Comparison of ENCODE assay signal across 19 cellular contexts in the genomic region with DNA sequence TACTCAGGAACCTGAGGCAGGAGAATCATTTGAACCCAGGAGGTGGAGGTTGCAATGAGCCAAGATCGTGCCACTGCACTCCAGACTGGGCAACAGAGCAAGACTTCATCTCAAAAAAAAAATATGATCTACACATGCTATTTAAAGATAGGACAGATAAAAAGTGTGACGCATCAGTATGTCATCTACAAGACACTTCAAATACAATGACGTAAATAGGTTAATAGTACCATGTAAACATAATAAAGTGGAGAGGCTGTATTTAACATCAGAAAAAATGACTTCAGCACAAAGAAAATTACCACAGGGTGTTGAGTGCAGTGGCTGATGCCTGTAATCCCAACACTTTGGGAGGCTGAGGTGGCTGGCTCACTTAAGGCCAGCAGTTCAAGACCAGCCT. TPM values are rescaled to one million over a fixed set of nuclear protein-coding genes. Genes with fewer than 3 reads are reported as not detected.
DNase-seq lines count a peak whose midpoint lies in the region; ATAC-seq, FAIRE-seq and TF ChIP-seq lines count a peak whose summit lies in the region.
"Had no signal": no experiment of that assay in that cellular context is flagged by ENCODE, and none has a peak within 500 bp of the region (broad histone marks: within the 10 kb centered on the region; RNA-seq: fewer than 3 reads in every experiment).

No MANE protein-coding gene starts in this region.

- in situ Hi-C loops in brain microvascular endothelial cell (cut with HindIII; ENCODE audit: low pct_ligation_motif_present, low sequenced_read_pairs) (no loop called here), transverse colon (cut with MboI; ENCODE audit: low pct_ligation_motif_present in 1 of 4, low pct_unique_long_range_greater_than_20kb in 1 of 4, low sequenced_read_pairs in 3 of 4) (no loop called here)

- no peak for TF ChIP-seq RAD21 in A549 (conservative IDR thresholded peaks at IDR 0.05 in 1 of 2, IDR thresholded peaks at IDR 0.05 in 1 of 2)

- TF ChIP-seq POLR2A in A549 (IDR thresholded peaks at IDR 0.05; ENCODE audit: low read length) (no peak), transverse colon (IDR thresholded peaks at IDR 0.05) (no peak)

- H3K27me3 Mint-ChIP-seq in nephron (ENCODE audit: low read depth), result peaks cover 4% of the 10 kb centered on the region

- CTCF ChIA-PET in A549 (lab: Yijun Ruan, JAX), result interaction anchor here (0.8 to 1.1 kb wide), 2 partner anchors 12 to 51 kb away, joined by 3 to 4 read pairs; no protein-coding TSS in a partner anchor

- peaks cover 9% of the 10 kb centered on the region for H3K9me3 Mint-ChIP-seq in nephron
- H3K9me3 Mint-ChIP-seq: CD8-positive, alpha-beta memory T cell had no signal

- H3K9me3 ChIP-seq in A549 (peaks cover 54% of the 10 kb centered on the region), transverse colon (no peaks in the 10 kb centered on the region)

- no peak overlapping the region for H3K4me3 ChIP-seq in A549
- no peak overlapping the region for H3K4me3 ChIP-seq in brain microvascular endothelial cell (ENCODE audit: low read depth, low read length)
- H3K4me3 ChIP-seq in transverse colon, result no peak overlapping the region
- H3K4me3 ChIP-seq: HAP-1 had no signal

- 33% methylated on average over 3 of the region's 3 CpGs for WGBS in A549 (ENCODE audit: missing lambda C conversion rate)
- 83 to 89% methylated on average over 2 to 3 of the region's 3 CpGs for WGBS in transverse colon (ENCODE audit: low coverage in 1 of 2), 2 donors

- TF ChIP-seq EP300 in A549 (IDR thresholded peaks at IDR 0.05) (no peak), transverse colon (IDR thresholded peaks at IDR 0.05; ENCODE audit: low read depth) (no peak)

- no peak overlapping the region for H3K4me2 ChIP-seq in A549

- no peak overlapping the region for H3K27ac Mint-ChIP-seq in nephron
- H3K27ac Mint-ChIP-seq: CD14-positive monocyte, HFFc6 had no signal

- H3K36me3 ChIP-seq in brain microvascular endothelial cell (replicated peaks) (peaks cover 12% of the 10 kb centered on the region), transverse colon (no peaks in the 10 kb centered on the region)

- TF ChIP-seq CTCF in A549 (IDR thresholded peaks at IDR 0.05), result no peak
- TF ChIP-seq CTCF in nephron (IDR thresholded peaks at IDR 0.05; ENCODE audit: unreplicated experiment in 3 of 3), result no peak
- no peak for TF ChIP-seq CTCF in brain microvascular endothelial cell (IDR thresholded peaks at IDR 0.05; ENCODE audit: low read depth, low read length, missing control alignments)
- no peak for TF ChIP-seq CTCF in transverse colon (IDR thresholded peaks at IDR 0.05)

- no peaks in the 10 kb centered on the region for H3K27me3 ChIP-seq in brain microvascular endothelial cell (replicated peaks)
- H3K27me3 ChIP-seq in transverse colon, result no peaks in the 10 kb centered on the region

- H3K4me1 Mint-ChIP-seq in nephron, result peaks cover 4% of the 10 kb centered on the region

- H3K27ac ChIP-seq in A549 (no peak overlapping the region), brain microvascular endothelial cell (no peak overlapping the region), transverse colon (no peak overlapping the region)

- H3K4me1 ChIP-seq in A549 (no peaks in the 10 kb centered on the region), transverse colon (peaks cover 0 to 14% (median 3%) of the 10 kb centered on the region in 4 donors)
- H3K4me1 ChIP-seq: Caco-2 had no signal

- DNase-seq in A549 (ENCODE audit: low read depth in 1 of 2, low spot score in 1 of 2) (no peak), DMS53 treated with DMSO at 0.1 percent for 48 hours (lab: John Stamatoyannopoulos, UW; ENCODE audit: unreplicated experiment) (peak; percentile 30), RKO (ENCODE audit: low spot score) (peak; percentile 51), brain microvascular endothelial cell (no peak), NCI-H2196 treated with DMSO at 0.1 percent for 48 hours (lab: John Stamatoyannopoulos, UW; ENCODE audit: unreplicated experiment) (no peak), transverse colon (no peak), NCI-H446 (lab: John Stamatoyannopoulos, UW) (no peak)
- DNase-seq: Caco-2; CD8-positive, alpha-beta memory T cell; DMS79 treated with DMSO at 0.1 percent for 48 hours; GF-D8; HFFc6; IMR-90; KG1 had no signal

- FAIRE-seq in A549 (lab: Jason Lieb, UNC), result no peak
- FAIRE-seq: H1 had no signal

- H3K36me3 Mint-ChIP-seq in nephron (ENCODE audit: low read depth), result peaks cover 25% of the 10 kb centered on the region

- peak overlapping the region in 2 of 3 experiments; percentile 5 to 46 for H3K4me3 Mint-ChIP-seq in nephron
- H3K4me3 Mint-ChIP-seq: CD14-positive monocyte, HFFc6 had no signal

- no peak for ATAC-seq in A549

- POLR2A ChIA-PET in A549 (lab: Yijun Ruan, JAX), result interaction anchor here (0.6 kb wide), 1 partner anchor 8 kb away, joined by 3 read pairs; no protein-coding TSS in a partner anchor

- intact Hi-C loops in transverse colon (cut with DNase I; ENCODE audit: low total_unique reads), result loop anchor here (5.0 kb wide), 1 partner anchor 260 kb away; no protein-coding TSS in a partner anchor

TF ChIP-seq in A549, 52 proteins besides CTCF, POLR2A, EP300 and RAD21:
- TF ChIP-seq, protein P1, sequence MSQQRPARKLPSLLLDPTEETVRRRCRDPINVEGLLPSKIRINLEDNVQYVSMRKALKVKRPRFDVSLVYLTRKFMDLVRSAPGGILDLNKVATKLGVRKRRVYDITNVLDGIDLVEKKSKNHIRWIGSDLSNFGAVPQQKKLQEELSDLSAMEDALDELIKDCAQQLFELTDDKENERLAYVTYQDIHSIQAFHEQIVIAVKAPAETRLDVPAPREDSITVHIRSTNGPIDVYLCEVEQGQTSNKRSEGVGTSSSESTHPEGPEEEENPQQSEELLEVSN (IDR thresholded peaks at IDR 0.05; ENCODE audit: borderline replicate concordance, low read depth), result no peak
- TF ChIP-seq SMC3 (IDR thresholded peaks at IDR 0.05) (no peak), BHLHE40 (IDR thresholded peaks at IDR 0.05; ENCODE audit: low read depth, low read length) (no peak), FOSL2 (IDR thresholded peaks at IDR 0.05) (no peak), FOSL2 (CRISPR knock-in tag; IDR thresholded peaks at IDR 0.05) (0 out of 2 replicates have a peak, but pooled peaks have one; percentile 6), NR3C1 (IDR thresholded peaks at IDR 0.05) (no peak)
- TF ChIP-seq, protein P2, sequence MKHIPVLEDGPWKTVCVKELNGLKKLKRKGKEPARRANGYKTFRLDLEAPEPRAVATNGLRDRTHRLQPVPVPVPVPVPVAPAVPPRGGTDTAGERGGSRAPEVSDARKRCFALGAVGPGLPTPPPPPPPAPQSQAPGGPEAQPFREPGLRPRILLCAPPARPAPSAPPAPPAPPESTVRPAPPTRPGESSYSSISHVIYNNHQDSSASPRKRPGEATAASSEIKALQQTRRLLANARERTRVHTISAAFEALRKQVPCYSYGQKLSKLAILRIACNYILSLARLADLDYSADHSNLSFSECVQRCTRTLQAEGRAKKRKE (CRISPR knock-in tag; IDR thresholded peaks at IDR 0.05; ENCODE audit: low read depth), result no peak

RNA-seq across cellular contexts. Expression of a gene that starts 20.2 kb away (rescaled TPM):
- polyA plus RNA-seq in A549 (2011; rRNA removed), result 9.5 and 10.5 TPM in 2 replicates
- polyA plus RNA-seq in A549 (2012; cell fraction: cytosol; rRNA removed), result 3.9 and 4.5 TPM in 2 replicates
- 2.6 and 3.2 TPM in 2 replicates for polyA plus RNA-seq in A549 (2012; cell fraction: nucleus; rRNA removed)
- polyA plus RNA-seq in A549 (2017; fragmentation: RNase III; extraction: RNeasy Plus Mini Kit Qiagen cat#74134 plus additional on column Dnase treatment), result 5.8 to 7.0 TPM (median 7.0 TPM) in 3 replicates
- polyA minus RNA-seq in A549 (2011; rRNA and poly(A)+ RNA removed), result 11.7 and 12.7 TPM in 2 replicates
- 10 to 100 TPM in 3 of 4 donors, 1 to 10 TPM in 1; 9.3 to 89.0 (median 13.4) TPM for total RNA-seq in transverse colon

RNA-seq across cellular contexts. Expression of a gene that starts 37.4 kb away (rescaled TPM):
- polyA plus RNA-seq in A549 (2011; rRNA removed) (0.36 and 0.42 TPM in 2 replicates), A549 (2017; fragmentation: RNase III; extraction: RNeasy Plus Mini Kit Qiagen cat#74134 plus additional on column Dnase treatment) (0.77 to 1.1 TPM (median 0.98 TPM) in 3 replicates)
- 0.67 and 1.2 TPM in 2 replicates for polyA plus RNA-seq in A549 (2012; cell fraction: cytosol; rRNA removed)
- 15.1 and 16.4 TPM in 2 replicates for polyA plus RNA-seq in A549 (2012; cell fraction: nucleus; rRNA removed)
- polyA minus RNA-seq in A549 (2011; rRNA and poly(A)+ RNA removed), result 0.15 TPM in 1 of 2 replicates, not detected in the other
- 1 to 10 TPM in 1 of 4 donors, not detected in 3; 1.3 TPM for total RNA-seq in transverse colon
- total RNA-seq: CD8-positive, alpha-beta memory T cell; HFFc6; HT-29 had no signal
- polyA plus RNA-seq: CD14-positive monocyte; CD8-positive, alpha-beta memory T cell had no signal

Comparison
In these comparisons a context has a peak if more than half of its experiments do, and no peak if none do; other contexts are left out.
1. DNase-seq: peak in DMS53 treated with DMSO at 0.1 percent for 48 hours (single experiment) and RKO (single experiment); none in A549 (0 of 2), brain microvascular endothelial cell (single experiment), NCI-H2196 treated with DMSO at 0.1 percent for 48 hours (single experiment), transverse colon (single experiment) and NCI-H446 (0 of 2).